ENCODE assay signal across 12 cellular contexts in genomic region chr18:78979682-78980278, GRCh38. TPM values are rescaled to one million over a fixed set of nuclear protein-coding genes. Genes with fewer than 3 reads are reported as not detected.
DNase-seq lines count a peak whose midpoint lies in the region; ATAC-seq and TF ChIP-seq lines count a peak whose summit lies in the region.
"Had no signal": no experiment of that assay in that cellular context is flagged by ENCODE, and none has a peak within 500 bp of the region (broad histone marks: within the 10 kb centered on the region; RNA-seq: fewer than 3 reads in every experiment).

Gene SALL3, plus strand, starts transcription at chr18:78979818. Its CDS starts 457 bp downstream, at chr18:78980275.

- H3K4me3 Mint-ChIP-seq in activated T-helper 17 cell treated with anti-CD3 and anti-CD28 coated beads, Interleukin-2, amount 50 U/mL, for 72 hours: no peak within 1 kb of the TSS

- no peaks in the 10 kb centered on the region for H3K9me3 ChIP-seq in prostate gland

- H3K36me3 ChIP-seq in prostate gland: no peaks in the 10 kb centered on the region

- no peak for TF ChIP-seq CTCF in prostate gland (IDR thresholded peaks at IDR 0.05)

- H3K4me1 ChIP-seq in prostate gland (replicated peaks): no peaks in the 10 kb centered on the region

- intact Hi-C loops in prostate gland (cut with DNase I): no loop called here

- H3K27ac Mint-ChIP-seq in activated T-helper 17 cell treated with anti-CD3 and anti-CD28 coated beads, Interleukin-2, amount 50 U/mL, for 72 hours: no peak within 1 kb of the TSS
- H3K27ac Mint-ChIP-seq: immature natural killer cell had no signal

- DNase-seq in DMS 273 (lab: John Stamatoyannopoulos, UW; ENCODE audit: unreplicated experiment) (peak; percentile 71), DMS 273 treated with DMSO at 0.1 percent for 48 hours (lab: John Stamatoyannopoulos, UW) (no peak), NCI-H146 (lab: John Stamatoyannopoulos, UW) (peak; percentile 88), foreskin melanocyte (peak; percentile 36), prostate gland (ENCODE audit: low spot score) (no peak), NCI-H446 (lab: John Stamatoyannopoulos, UW) (no peak)
- DNase-seq: immature natural killer cell, NCI-H2227 treated with DMSO at 0.1 percent for 48 hours had no signal

- under 1% methylated on average over 50 of the region's 111 CpGs for WGBS in prostate gland

- no peak for ATAC-seq in activated T-helper 17 cell treated with anti-CD3 and anti-CD28 coated beads, Interleukin-2, amount 50 U/mL, for 72 hours (replicated peaks)
- ATAC-seq in GM19328 (IDR thresholded peaks at IDR 0.05; ENCODE audit: unreplicated experiment): no peak

- peak within 1 kb of the TSS; percentile 33 to 62 for H3K4me3 ChIP-seq in prostate gland

- no peaks in the 10 kb centered on the region for H3K27me3 ChIP-seq in prostate gland (replicated peaks; ENCODE audit: insufficient read depth)

- TF ChIP-seq POLR2A in prostate gland (IDR thresholded peaks at IDR 0.05): no peak

- peaks cover 62% of the 10 kb centered on the region for H3K27me3 Mint-ChIP-seq in activated T-helper 17 cell treated with anti-CD3 and anti-CD28 coated beads, Interleukin-2, amount 50 U/mL, for 72 hours

- peaks cover 15% of the 10 kb centered on the region for H3K36me3 Mint-ChIP-seq in activated T-helper 17 cell treated with anti-CD3 and anti-CD28 coated beads, Interleukin-2, amount 50 U/mL, for 72 hours (ENCODE audit: low read depth)
- H3K36me3 Mint-ChIP-seq: immature natural killer cell had no signal

- no peaks in the 10 kb centered on the region for H3K9me3 Mint-ChIP-seq in activated T-helper 17 cell treated with anti-CD3 and anti-CD28 coated beads, Interleukin-2, amount 50 U/mL, for 72 hours

- peak within 1 kb of the TSS; percentile 69 to 88 for H3K27ac ChIP-seq in prostate gland
- H3K27ac ChIP-seq: 22Rv1, HL-60 had no signal

- peaks cover 6% of the 10 kb centered on the region for H3K4me1 Mint-ChIP-seq in activated T-helper 17 cell treated with anti-CD3 and anti-CD28 coated beads, Interleukin-2, amount 50 U/mL, for 72 hours

RNA-seq across cellular contexts. Expression of gene SALL3, which starts in this region (rescaled TPM):
- 10 to 100 TPM in 1 of 2 donors, 1 to 10 TPM in 1; 3.0 to 40.8 TPM for total RNA-seq in prostate gland
- total RNA-seq in activated T-helper 17 cell treated with anti-CD3 and anti-CD28 coated beads, Interleukin-2, amount 50 U/mL, for 72 hours: not detected

Comparison
In these comparisons a context has a peak if more than half of its experiments do, and no peak if none do; other contexts are left out.
1. DNase-seq: peak in DMS 273 (single experiment), NCI-H146 (single experiment) and foreskin melanocyte (single experiment); none in DMS 273 treated with DMSO at 0.1 percent for 48 hours (single experiment), prostate gland (single experiment) and NCI-H446 (0 of 2).